28 cellular contexts compared by ENCODE assay signal in the genomic region with DNA sequence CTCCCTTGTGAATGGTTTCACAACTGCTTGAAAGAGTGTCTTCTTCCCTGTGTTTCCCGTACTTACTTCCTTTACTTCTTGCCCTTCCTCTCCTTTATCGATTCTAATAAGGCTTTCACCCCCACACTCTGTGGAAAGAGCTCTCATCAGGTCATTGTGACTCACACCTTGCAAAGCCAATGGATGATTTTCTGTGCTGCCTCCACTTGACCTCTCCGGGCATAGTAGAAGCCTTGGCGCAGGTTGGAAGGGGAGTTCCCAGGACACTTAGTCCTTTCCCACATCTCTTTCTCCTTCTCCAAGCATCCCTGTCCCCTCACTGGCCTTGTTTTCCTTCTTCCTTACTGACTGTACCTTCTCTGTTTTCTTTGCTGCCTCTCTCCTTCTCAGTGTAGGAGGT. TPM values are rescaled to one million over a fixed set of nuclear protein-coding genes. Genes with fewer than 3 reads are reported as not detected.
DNase-seq lines count a peak whose midpoint lies in the region; ATAC-seq and TF ChIP-seq lines count a peak whose summit lies in the region.
"Had no signal": no experiment of that assay in that cellular context is flagged by ENCODE, and none has a peak within 500 bp of the region (broad histone marks: within the 10 kb centered on the region; RNA-seq: fewer than 3 reads in every experiment).

No MANE protein-coding gene starts in this region.

- H3K4me3 ChIP-seq in Caco-2 (ENCODE audit: low read depth, low read length): no peak overlapping the region
- H3K4me3 ChIP-seq in MG63: no peak overlapping the region
- no peak overlapping the region for H3K4me3 ChIP-seq in smooth muscle cell
- H3K4me3 ChIP-seq in hepatocyte: no peak overlapping the region
- H3K4me3 ChIP-seq: dorsolateral prefrontal cortex, HAP-1, uterus had no signal

- DNase-seq in Caco-2 (no peak), MG63 (peak; percentile 69), smooth muscle cell (lab: John Stamatoyannopoulos, UW; ENCODE audit: unreplicated experiment) (no peak), AG20443 (ENCODE audit: low spot score) (no peak), hepatocyte (ENCODE audit: low spot score) (no peak)
- DNase-seq: activated CD4-positive, alpha-beta T cell treated with anti-CD3 and anti-CD28 coated beads, Interleukin-2, amount 50 U/mL, for 1 hour; activated CD8-positive, alpha-beta memory T cell treated with anti-CD3 and anti-CD28 coated beads, Interleukin-2, amount 10 ng/mL, durations not matched to agents 7 days and 5 days; activated naive CD4-positive, alpha-beta T cell treated with anti-CD3 and anti-CD28 coated beads, Interleukin-2, amount 10 ng/mL, durations not matched to agents 7 days and 5 days; aorta; CD8-positive, alpha-beta T cell; central memory CD4-positive, alpha-beta T cell; DND-41; dorsolateral prefrontal cortex; naive B cell; NCI-H1417 treated with DMSO at 0.1 percent for 48 hours; NCI-H2081 treated with DMSO at 0.1 percent for 48 hours; NCI-H345; NCI-H748 treated with DMSO at 0.1 percent for 48 hours; small intestine; stimulated activated CD4-positive, alpha-beta T cell treated with anti-CD3 and anti-CD28 coated beads, Interleukin-2, amount 100 ng/mL, for 24 hours; SW 1271; T1000; uterus had no signal

- H3K4me2 ChIP-seq in smooth muscle cell: no peak overlapping the region
- H3K4me2 ChIP-seq in hepatocyte: no peak overlapping the region

- H3K27me3 ChIP-seq in Caco-2 (replicated peaks; ENCODE audit: control insufficient read depth, insufficient read depth, low read length): no peaks in the 10 kb centered on the region
- no peaks in the 10 kb centered on the region for H3K27me3 ChIP-seq in MG63
- H3K27me3 ChIP-seq in smooth muscle cell (ENCODE audit: low read depth): no peaks in the 10 kb centered on the region
- no peaks in the 10 kb centered on the region for H3K27me3 ChIP-seq in hepatocyte
- H3K27me3 ChIP-seq: dorsolateral prefrontal cortex, uterus had no signal

- H3K4me3 Mint-ChIP-seq in Caco-2 (ENCODE audit: unreplicated experiment): no peak overlapping the region
- no peak overlapping the region for H3K4me3 Mint-ChIP-seq in dendritic cell treated with granulocyte-macrophage colony-stimulating factor and Interleukin-4, amounts not matched to agents 40 ng/mL and 50 ng/mL, for 4 days
- H3K4me3 Mint-ChIP-seq: activated CD8-positive, alpha-beta memory T cell treated with anti-CD3 and anti-CD28 coated beads, Interleukin-2, amount 10 ng/mL, durations not matched to agents 7 days and 5 days; activated naive CD4-positive, alpha-beta T cell treated with anti-CD3 and anti-CD28 coated beads, Interleukin-2, amount 10 ng/mL, durations not matched to agents 7 days and 5 days; CD8-positive, alpha-beta T cell; naive B cell; WTC11 had no signal

- H2AFZ ChIP-seq in smooth muscle cell (ENCODE audit: low read depth) (no peak overlapping the region), hepatocyte (no peak overlapping the region)

- H3K9me3 ChIP-seq in Caco-2 (peaks cover 5% of the 10 kb centered on the region), MG63 (no peaks in the 10 kb centered on the region), smooth muscle cell (replicated peaks; ENCODE audit: low read depth) (no peaks in the 10 kb centered on the region), hepatocyte (ENCODE audit: low read depth) (no peaks in the 10 kb centered on the region)
- H3K9me3 ChIP-seq: HAP-1, uterus had no signal

- no peak overlapping the region for H3K9ac ChIP-seq in smooth muscle cell (ENCODE audit: low read depth)

- H4K20me1 ChIP-seq in smooth muscle cell (ENCODE audit: low read depth) (no peaks in the 10 kb centered on the region), hepatocyte (ENCODE audit: insufficient read depth, poor library complexity, severe bottlenecking) (no peaks in the 10 kb centered on the region)

- no peak for ATAC-seq in HG03135 (IDR thresholded peaks at IDR 0.05; ENCODE audit: unreplicated experiment)
- ATAC-seq: activated CD8-positive, alpha-beta memory T cell treated with anti-CD3 and anti-CD28 coated beads, Interleukin-2, amount 10 ng/mL, durations not matched to agents 7 days and 5 days; CD8-positive, alpha-beta T cell; Right ventricle myocardium inferior; WTC11 had no signal

- peak overlapping the region; percentile 86 for H3K27ac ChIP-seq in smooth muscle cell (ENCODE audit: low read depth)
- H3K27ac ChIP-seq in hepatocyte: no peak overlapping the region
- H3K27ac ChIP-seq: dorsolateral prefrontal cortex had no signal

- peaks cover 9% of the 10 kb centered on the region for H3K9me3 Mint-ChIP-seq in Caco-2 (ENCODE audit: unreplicated experiment)
- no peaks in the 10 kb centered on the region for H3K9me3 Mint-ChIP-seq in dendritic cell treated with granulocyte-macrophage colony-stimulating factor and Interleukin-4, amounts not matched to agents 40 ng/mL and 50 ng/mL, for 4 days
- H3K9me3 Mint-ChIP-seq: activated naive CD4-positive, alpha-beta T cell treated with anti-CD3 and anti-CD28 coated beads, Interleukin-2, amount 10 ng/mL, durations not matched to agents 7 days and 5 days; CD8-positive, alpha-beta T cell had no signal

- no peaks in the 10 kb centered on the region for H3K9me2 ChIP-seq in hepatocyte (replicated peaks; ENCODE audit: insufficient read depth)

- intact Hi-C loops in Caco-2 (cut with micrococcal nuclease; ENCODE audit: unreplicated experiment): loop anchor here (5.0 kb wide), 1 partner anchor 62 kb away; no protein-coding TSS in a partner anchor
- intact Hi-C loops in dendritic cell treated with granulocyte-macrophage colony-stimulating factor and Interleukin-4, amounts not matched to agents 40 ng/mL and 50 ng/mL, for 4 days (cut with micrococcal nuclease): no loop called here

- H3K4me1 Mint-ChIP-seq in Caco-2 (ENCODE audit: low read depth, unreplicated experiment): peaks cover 44% of the 10 kb centered on the region
- peaks cover 72% of the 10 kb centered on the region for H3K4me1 Mint-ChIP-seq in dendritic cell treated with granulocyte-macrophage colony-stimulating factor and Interleukin-4, amounts not matched to agents 40 ng/mL and 50 ng/mL, for 4 days (ENCODE audit: low read depth)

- H3K27ac Mint-ChIP-seq in Caco-2 (ENCODE audit: unreplicated experiment): peak overlapping the region; percentile 61
- H3K27ac Mint-ChIP-seq in dendritic cell treated with granulocyte-macrophage colony-stimulating factor and Interleukin-4, amounts not matched to agents 40 ng/mL and 50 ng/mL, for 4 days: peak overlapping the region; percentile 5
- H3K27ac Mint-ChIP-seq: activated CD8-positive, alpha-beta memory T cell treated with anti-CD3 and anti-CD28 coated beads, Interleukin-2, amount 10 ng/mL, durations not matched to agents 7 days and 5 days; activated naive CD4-positive, alpha-beta T cell treated with anti-CD3 and anti-CD28 coated beads, Interleukin-2, amount 10 ng/mL, durations not matched to agents 7 days and 5 days; CD8-positive, alpha-beta T cell; WTC11 had no signal

- BruUV-seq in Caco-2 (replicated peaks; lab: Mats Ljungman, UMichigan): no TSS peak

- WGBS in smooth muscle cell (ENCODE audit: low lambda C conversion rate): 87% methylated on average over 4 of the region's 4 CpGs
- WGBS in hepatocyte (ENCODE audit: low lambda C conversion rate, missing lambda C conversion rate): 93% methylated on average over 4 of the region's 4 CpGs

- peaks cover 22% of the 10 kb centered on the region for H3K36me3 Mint-ChIP-seq in Caco-2 (ENCODE audit: insufficient read depth, unreplicated experiment)
- no peaks in the 10 kb centered on the region for H3K36me3 Mint-ChIP-seq in dendritic cell treated with granulocyte-macrophage colony-stimulating factor and Interleukin-4, amounts not matched to agents 40 ng/mL and 50 ng/mL, for 4 days (ENCODE audit: low read depth)
- H3K36me3 Mint-ChIP-seq: activated CD8-positive, alpha-beta memory T cell treated with anti-CD3 and anti-CD28 coated beads, Interleukin-2, amount 10 ng/mL, durations not matched to agents 7 days and 5 days; activated naive CD4-positive, alpha-beta T cell treated with anti-CD3 and anti-CD28 coated beads, Interleukin-2, amount 10 ng/mL, durations not matched to agents 7 days and 5 days; CD8-positive, alpha-beta T cell; naive B cell; WTC11 had no signal

- POLR2A ChIA-PET in Caco-2 (lab: Charles Lee): no interaction called here

- H3F3A ChIP-seq in smooth muscle cell (ENCODE audit: low read depth): peaks cover 15% of the 10 kb centered on the region

- H3K4me1 ChIP-seq in Caco-2: peaks cover 48% of the 10 kb centered on the region
- H3K4me1 ChIP-seq in smooth muscle cell (ENCODE audit: low read depth): peaks cover 8% of the 10 kb centered on the region
- peaks cover 32% of the 10 kb centered on the region for H3K4me1 ChIP-seq in hepatocyte (ENCODE audit: insufficient read depth)
- H3K4me1 ChIP-seq: uterus had no signal

- CTCF ChIA-PET in Caco-2 (lab: Charles Lee): no interaction called here

- H3K36me3 ChIP-seq in Caco-2 (ENCODE audit: control insufficient read depth, insufficient read depth, low read length) (no peaks in the 10 kb centered on the region), MG63 (no peaks in the 10 kb centered on the region), smooth muscle cell (ENCODE audit: low read depth) (no peaks in the 10 kb centered on the region), hepatocyte (replicated peaks; ENCODE audit: insufficient read depth, low read depth) (no peaks in the 10 kb centered on the region)
- H3K36me3 ChIP-seq: HAP-1, uterus had no signal

- no peaks in the 10 kb centered on the region for H3K27me3 Mint-ChIP-seq in Caco-2 (ENCODE audit: insufficient read depth, unreplicated experiment)
- H3K27me3 Mint-ChIP-seq in dendritic cell treated with granulocyte-macrophage colony-stimulating factor and Interleukin-4, amounts not matched to agents 40 ng/mL and 50 ng/mL, for 4 days: peaks cover 4% of the 10 kb centered on the region

- no peaks in the 10 kb centered on the region for H3K79me2 ChIP-seq in smooth muscle cell (ENCODE audit: low read depth)
- no peaks in the 10 kb centered on the region for H3K79me2 ChIP-seq in hepatocyte

- TF ChIP-seq CTCF in Caco-2 (IDR thresholded peaks at IDR 0.05; ENCODE audit: insufficient read depth in 1 of 2, low read depth in 1 of 2, low read length in 1 of 2, severe bottlenecking in 1 of 2, unreplicated experiment in 1 of 2): no peak
- no peak for TF ChIP-seq CTCF in smooth muscle cell (IDR thresholded peaks at IDR 0.05; ENCODE audit: borderline replicate concordance, insufficient read depth, poor library complexity, severe bottlenecking)
- no peak for TF ChIP-seq CTCF in hepatocyte (IDR thresholded peaks at IDR 0.05; ENCODE audit: poor library complexity)

RNA-seq across cellular contexts. Expression of gene TSPAN15, which starts 6.2 kb away (rescaled TPM):
- total RNA-seq in Caco-2 (2022): 86.5 and 89.0 TPM in 2 replicates
- 7.5 TPM in 2 replicates for total RNA-seq in MG63 (2014; rRNA removed; shearing (Covaris generic); ENCODE audit: low replicate concordance)
- 113 and 145 TPM in 2 replicates for total RNA-seq in smooth muscle cell
- 144 and 249 TPM in 2 replicates for polyA plus RNA-seq in smooth muscle cell
- 25.8 and 29.0 TPM in 2 replicates for total RNA-seq in hepatocyte
- polyA plus RNA-seq in hepatocyte: 58.5 and 66.4 TPM in 2 replicates

RNA-seq across cellular contexts. Expression of gene TACR2, which starts 28.4 kb away (rescaled TPM):
- total RNA-seq in Caco-2 (2022) (0.57 and 0.60 TPM in 2 replicates), smooth muscle cell (not detected in 2 replicates), hepatocyte (0.07 TPM in 1 of 2 replicates, not detected in the other)
- not detected in 2 replicates for total RNA-seq in MG63 (2014; rRNA removed; shearing (Covaris generic); ENCODE audit: low replicate concordance)
- polyA plus RNA-seq in smooth muscle cell (0.13 and 0.43 TPM in 2 replicates), hepatocyte (0.63 TPM in 1 of 2 replicates, not detected in the other)
- total RNA-seq: activated CD8-positive, alpha-beta memory T cell treated with anti-CD3 and anti-CD28 coated beads, Interleukin-2, amount 10 ng/mL, durations not matched to agents 7 days and 5 days; CD8-positive, alpha-beta T cell had no signal
